1 cellular context compared by ENCODE assay signal in the genomic region with DNA sequence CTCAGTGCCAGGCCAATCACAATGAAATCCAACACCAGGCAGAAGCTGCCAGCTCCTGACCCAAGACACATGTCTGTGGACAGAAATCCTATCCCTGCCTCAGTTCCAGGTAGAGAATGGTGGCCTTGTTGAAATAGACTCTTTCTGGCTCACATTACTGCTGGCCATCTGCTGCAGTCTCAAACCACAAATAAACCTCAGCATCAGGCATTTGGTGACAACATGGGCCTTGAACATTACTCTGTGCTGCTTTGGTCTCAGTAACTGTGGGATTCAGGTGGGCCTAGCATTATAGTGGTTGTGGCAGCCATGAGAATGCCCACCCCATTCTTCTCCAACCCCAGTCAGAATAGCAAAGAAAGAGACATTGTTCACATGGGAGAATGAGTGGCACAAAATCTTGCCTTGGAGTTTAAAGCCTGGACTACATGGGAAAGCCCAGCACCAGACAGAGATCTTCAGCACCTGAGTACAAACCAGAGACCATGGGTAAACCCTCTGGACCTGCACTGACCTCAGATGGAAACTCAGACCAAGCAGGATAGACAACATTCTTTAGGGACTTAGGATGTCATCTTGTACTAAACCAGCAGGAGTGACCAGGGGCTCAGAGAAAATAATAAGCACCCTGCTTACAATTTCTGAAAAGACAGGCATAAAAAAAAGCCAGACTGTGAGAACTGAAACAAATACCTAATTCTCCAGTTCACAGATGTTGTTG.
TF ChIP-seq lines count a peak whose summit lies in the region.

No MANE protein-coding gene starts in this region.

TF ChIP-seq in GM23338, 12 proteins besides CTCF, POLR2A, EP300 and RAD21 (continued from another document):
- TF ChIP-seq, protein P1, sequence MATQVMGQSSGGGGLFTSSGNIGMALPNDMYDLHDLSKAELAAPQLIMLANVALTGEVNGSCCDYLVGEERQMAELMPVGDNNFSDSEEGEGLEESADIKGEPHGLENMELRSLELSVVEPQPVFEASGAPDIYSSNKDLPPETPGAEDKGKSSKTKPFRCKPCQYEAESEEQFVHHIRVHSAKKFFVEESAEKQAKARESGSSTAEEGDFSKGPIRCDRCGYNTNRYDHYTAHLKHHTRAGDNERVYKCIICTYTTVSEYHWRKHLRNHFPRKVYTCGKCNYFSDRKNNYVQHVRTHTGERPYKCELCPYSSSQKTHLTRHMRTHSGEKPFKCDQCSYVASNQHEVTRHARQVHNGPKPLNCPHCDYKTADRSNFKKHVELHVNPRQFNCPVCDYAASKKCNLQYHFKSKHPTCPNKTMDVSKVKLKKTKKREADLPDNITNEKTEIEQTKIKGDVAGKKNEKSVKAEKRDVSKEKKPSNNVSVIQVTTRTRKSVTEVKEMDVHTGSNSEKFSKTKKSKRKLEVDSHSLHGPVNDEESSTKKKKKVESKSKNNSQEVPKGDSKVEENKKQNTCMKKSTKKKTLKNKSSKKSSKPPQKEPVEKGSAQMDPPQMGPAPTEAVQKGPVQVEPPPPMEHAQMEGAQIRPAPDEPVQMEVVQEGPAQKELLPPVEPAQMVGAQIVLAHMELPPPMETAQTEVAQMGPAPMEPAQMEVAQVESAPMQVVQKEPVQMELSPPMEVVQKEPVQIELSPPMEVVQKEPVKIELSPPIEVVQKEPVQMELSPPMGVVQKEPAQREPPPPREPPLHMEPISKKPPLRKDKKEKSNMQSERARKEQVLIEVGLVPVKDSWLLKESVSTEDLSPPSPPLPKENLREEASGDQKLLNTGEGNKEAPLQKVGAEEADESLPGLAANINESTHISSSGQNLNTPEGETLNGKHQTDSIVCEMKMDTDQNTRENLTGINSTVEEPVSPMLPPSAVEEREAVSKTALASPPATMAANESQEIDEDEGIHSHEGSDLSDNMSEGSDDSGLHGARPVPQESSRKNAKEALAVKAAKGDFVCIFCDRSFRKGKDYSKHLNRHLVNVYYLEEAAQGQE (IDR thresholded peaks at IDR 0.05; ENCODE audit: unreplicated experiment) = no peak
- TF ChIP-seq EZH2 (IDR thresholded peaks at IDR 0.05; ENCODE audit: low read depth, unreplicated experiment) (no peak), POLR2AphosphoS5 (IDR thresholded peaks at IDR 0.05; ENCODE audit: low read depth) (no peak), STAT1 (IDR thresholded peaks at IDR 0.05; ENCODE audit: unreplicated experiment) (no peak), EZH2phosphoT487 (IDR thresholded peaks at IDR 0.05; ENCODE audit: unreplicated experiment) (no peak), NANOG (IDR thresholded peaks at IDR 0.05; ENCODE audit: borderline replicate concordance) (no peak), ZNF114 (CRISPR knock-in tag; IDR thresholded peaks at IDR 0.05) (no peak), ZNF331 (CRISPR knock-in tag; IDR thresholded peaks at IDR 0.05; ENCODE audit: low read depth) (no peak), JUNB (IDR thresholded peaks at IDR 0.05; ENCODE audit: unreplicated experiment) (no peak)
- TF ChIP-seq, protein P2, sequence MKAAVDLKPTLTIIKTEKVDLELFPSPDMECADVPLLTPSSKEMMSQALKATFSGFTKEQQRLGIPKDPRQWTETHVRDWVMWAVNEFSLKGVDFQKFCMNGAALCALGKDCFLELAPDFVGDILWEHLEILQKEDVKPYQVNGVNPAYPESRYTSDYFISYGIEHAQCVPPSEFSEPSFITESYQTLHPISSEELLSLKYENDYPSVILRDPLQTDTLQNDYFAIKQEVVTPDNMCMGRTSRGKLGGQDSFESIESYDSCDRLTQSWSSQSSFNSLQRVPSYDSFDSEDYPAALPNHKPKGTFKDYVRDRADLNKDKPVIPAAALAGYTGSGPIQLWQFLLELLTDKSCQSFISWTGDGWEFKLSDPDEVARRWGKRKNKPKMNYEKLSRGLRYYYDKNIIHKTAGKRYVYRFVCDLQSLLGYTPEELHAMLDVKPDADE (IDR thresholded peaks at IDR 0.05) = no peak
- TF ChIP-seq, protein P3, sequence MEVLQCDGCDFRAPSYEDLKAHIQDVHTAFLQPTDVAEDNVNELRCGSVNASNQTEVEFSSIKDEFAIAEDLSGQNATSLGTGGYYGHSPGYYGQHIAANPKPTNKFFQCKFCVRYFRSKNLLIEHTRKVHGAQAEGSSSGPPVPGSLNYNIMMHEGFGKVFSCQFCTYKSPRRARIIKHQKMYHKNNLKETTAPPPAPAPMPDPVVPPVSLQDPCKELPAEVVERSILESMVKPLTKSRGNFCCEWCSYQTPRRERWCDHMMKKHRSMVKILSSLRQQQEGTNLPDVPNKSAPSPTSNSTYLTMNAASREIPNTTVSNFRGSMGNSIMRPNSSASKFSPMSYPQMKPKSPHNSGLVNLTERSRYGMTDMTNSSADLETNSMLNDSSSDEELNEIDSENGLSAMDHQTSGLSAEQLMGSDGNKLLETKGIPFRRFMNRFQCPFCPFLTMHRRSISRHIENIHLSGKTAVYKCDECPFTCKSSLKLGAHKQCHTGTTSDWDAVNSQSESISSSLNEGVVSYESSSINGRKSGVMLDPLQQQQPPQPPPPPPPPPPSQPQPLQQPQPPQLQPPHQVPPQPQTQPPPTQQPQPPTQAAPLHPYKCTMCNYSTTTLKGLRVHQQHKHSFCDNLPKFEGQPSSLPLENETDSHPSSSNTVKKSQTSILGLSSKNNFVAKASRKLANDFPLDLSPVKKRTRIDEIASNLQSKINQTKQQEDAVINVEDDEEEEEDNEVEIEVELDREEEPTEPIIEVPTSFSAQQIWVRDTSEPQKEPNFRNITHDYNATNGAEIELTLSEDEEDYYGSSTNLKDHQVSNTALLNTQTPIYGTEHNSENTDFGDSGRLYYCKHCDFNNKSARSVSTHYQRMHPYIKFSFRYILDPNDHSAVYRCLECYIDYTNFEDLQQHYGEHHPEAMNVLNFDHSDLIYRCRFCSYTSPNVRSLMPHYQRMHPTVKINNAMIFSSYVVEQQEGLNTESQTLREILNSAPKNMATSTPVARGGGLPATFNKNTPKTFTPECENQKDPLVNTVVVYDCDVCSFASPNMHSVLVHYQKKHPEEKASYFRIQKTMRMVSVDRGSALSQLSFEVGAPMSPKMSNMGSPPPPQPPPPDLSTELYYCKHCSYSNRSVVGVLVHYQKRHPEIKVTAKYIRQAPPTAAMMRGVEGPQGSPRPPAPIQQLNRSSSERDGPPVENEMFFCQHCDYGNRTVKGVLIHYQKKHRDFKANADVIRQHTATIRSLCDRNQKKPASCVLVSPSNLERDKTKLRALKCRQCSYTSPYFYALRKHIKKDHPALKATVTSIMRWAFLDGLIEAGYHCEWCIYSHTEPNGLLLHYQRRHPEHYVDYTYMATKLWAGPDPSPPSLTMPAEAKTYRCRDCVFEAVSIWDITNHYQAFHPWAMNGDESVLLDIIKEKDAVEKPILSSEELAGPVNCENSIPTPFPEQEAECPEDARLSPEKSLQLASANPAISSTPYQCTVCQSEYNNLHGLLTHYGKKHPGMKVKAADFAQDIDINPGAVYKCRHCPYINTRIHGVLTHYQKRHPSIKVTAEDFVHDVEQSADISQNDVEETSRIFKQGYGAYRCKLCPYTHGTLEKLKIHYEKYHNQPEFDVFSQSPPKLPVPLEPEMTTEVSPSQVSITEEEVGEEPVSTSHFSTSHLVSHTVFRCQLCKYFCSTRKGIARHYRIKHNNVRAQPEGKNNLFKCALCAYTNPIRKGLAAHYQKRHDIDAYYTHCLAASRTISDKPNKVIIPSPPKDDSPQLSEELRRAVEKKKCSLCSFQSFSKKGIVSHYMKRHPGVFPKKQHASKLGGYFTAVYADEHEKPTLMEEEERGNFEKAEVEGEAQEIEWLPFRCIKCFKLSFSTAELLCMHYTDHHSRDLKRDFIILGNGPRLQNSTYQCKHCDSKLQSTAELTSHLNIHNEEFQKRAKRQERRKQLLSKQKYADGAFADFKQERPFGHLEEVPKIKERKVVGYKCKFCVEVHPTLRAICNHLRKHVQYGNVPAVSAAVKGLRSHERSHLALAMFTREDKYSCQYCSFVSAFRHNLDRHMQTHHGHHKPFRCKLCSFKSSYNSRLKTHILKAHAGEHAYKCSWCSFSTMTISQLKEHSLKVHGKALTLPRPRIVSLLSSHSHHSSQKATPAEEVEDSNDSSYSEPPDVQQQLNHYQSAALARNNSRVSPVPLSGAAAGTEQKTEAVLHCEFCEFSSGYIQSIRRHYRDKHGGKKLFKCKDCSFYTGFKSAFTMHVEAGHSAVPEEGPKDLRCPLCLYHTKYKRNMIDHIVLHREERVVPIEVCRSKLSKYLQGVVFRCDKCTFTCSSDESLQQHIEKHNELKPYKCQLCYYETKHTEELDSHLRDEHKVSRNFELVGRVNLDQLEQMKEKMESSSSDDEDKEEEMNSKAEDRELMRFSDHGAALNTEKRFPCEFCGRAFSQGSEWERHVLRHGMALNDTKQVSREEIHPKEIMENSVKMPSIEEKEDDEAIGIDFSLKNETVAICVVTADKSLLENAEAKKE (CRISPR knock-in tag; IDR thresholded peaks at IDR 0.05) = no peak
